1 cellular context compared by ENCODE assay signal in the genomic region with DNA sequence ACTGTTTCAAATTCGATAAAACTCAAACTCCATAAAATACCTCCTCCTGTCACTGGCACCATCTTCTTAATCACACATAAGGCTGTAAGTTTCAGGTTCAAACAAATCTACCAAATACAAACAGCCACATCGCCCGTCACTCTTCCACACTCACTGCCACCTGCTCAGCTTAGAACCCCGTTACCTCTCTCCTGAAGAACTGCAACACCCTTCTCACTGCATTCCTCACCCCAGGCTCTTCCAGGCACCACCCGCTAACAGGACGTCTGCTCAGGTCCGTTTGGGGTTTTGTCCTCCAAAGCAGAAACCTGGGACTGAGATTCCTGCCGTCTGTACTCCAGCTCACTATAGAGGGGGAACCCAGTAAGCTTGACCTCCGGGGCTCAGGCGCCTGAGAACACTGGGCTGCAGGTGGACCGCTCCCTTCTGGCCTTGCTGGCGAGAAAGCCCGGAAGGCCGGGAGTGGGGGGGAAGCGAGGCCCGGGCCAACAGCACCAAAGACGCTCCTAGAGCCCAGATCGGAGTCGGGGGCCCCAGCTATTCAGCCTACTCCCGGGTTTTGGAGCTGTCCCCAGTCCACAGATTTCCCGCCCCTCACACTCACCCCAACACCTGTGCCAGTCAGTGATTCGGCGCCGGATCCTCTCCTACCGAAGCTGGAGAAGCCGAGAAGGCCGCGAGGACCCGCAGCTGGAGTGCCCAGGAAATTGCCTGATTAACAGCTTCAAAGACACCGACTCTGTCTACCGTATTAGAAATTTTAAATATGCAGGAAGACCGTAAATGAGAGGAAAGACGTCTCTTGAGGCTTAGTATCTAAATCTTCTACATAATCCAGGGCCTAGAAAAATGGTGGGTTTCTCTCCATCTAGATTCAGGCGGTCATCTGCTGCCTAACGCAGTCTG.
TF ChIP-seq lines count a peak whose summit lies in the region.

TSS of gene AP3M1 (minus strand) at position 678 of the 906 bp plus-strand sequence. CDS start 12,449 bp downstream, outside the sequence.

TF ChIP-seq in GM23338, 12 proteins besides CTCF, POLR2A, EP300 and RAD21 (continued from another document):
- TF ChIP-seq, protein P1, sequence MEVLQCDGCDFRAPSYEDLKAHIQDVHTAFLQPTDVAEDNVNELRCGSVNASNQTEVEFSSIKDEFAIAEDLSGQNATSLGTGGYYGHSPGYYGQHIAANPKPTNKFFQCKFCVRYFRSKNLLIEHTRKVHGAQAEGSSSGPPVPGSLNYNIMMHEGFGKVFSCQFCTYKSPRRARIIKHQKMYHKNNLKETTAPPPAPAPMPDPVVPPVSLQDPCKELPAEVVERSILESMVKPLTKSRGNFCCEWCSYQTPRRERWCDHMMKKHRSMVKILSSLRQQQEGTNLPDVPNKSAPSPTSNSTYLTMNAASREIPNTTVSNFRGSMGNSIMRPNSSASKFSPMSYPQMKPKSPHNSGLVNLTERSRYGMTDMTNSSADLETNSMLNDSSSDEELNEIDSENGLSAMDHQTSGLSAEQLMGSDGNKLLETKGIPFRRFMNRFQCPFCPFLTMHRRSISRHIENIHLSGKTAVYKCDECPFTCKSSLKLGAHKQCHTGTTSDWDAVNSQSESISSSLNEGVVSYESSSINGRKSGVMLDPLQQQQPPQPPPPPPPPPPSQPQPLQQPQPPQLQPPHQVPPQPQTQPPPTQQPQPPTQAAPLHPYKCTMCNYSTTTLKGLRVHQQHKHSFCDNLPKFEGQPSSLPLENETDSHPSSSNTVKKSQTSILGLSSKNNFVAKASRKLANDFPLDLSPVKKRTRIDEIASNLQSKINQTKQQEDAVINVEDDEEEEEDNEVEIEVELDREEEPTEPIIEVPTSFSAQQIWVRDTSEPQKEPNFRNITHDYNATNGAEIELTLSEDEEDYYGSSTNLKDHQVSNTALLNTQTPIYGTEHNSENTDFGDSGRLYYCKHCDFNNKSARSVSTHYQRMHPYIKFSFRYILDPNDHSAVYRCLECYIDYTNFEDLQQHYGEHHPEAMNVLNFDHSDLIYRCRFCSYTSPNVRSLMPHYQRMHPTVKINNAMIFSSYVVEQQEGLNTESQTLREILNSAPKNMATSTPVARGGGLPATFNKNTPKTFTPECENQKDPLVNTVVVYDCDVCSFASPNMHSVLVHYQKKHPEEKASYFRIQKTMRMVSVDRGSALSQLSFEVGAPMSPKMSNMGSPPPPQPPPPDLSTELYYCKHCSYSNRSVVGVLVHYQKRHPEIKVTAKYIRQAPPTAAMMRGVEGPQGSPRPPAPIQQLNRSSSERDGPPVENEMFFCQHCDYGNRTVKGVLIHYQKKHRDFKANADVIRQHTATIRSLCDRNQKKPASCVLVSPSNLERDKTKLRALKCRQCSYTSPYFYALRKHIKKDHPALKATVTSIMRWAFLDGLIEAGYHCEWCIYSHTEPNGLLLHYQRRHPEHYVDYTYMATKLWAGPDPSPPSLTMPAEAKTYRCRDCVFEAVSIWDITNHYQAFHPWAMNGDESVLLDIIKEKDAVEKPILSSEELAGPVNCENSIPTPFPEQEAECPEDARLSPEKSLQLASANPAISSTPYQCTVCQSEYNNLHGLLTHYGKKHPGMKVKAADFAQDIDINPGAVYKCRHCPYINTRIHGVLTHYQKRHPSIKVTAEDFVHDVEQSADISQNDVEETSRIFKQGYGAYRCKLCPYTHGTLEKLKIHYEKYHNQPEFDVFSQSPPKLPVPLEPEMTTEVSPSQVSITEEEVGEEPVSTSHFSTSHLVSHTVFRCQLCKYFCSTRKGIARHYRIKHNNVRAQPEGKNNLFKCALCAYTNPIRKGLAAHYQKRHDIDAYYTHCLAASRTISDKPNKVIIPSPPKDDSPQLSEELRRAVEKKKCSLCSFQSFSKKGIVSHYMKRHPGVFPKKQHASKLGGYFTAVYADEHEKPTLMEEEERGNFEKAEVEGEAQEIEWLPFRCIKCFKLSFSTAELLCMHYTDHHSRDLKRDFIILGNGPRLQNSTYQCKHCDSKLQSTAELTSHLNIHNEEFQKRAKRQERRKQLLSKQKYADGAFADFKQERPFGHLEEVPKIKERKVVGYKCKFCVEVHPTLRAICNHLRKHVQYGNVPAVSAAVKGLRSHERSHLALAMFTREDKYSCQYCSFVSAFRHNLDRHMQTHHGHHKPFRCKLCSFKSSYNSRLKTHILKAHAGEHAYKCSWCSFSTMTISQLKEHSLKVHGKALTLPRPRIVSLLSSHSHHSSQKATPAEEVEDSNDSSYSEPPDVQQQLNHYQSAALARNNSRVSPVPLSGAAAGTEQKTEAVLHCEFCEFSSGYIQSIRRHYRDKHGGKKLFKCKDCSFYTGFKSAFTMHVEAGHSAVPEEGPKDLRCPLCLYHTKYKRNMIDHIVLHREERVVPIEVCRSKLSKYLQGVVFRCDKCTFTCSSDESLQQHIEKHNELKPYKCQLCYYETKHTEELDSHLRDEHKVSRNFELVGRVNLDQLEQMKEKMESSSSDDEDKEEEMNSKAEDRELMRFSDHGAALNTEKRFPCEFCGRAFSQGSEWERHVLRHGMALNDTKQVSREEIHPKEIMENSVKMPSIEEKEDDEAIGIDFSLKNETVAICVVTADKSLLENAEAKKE (CRISPR knock-in tag; IDR thresholded peaks at IDR 0.05): no peak
- TF ChIP-seq, protein P2, sequence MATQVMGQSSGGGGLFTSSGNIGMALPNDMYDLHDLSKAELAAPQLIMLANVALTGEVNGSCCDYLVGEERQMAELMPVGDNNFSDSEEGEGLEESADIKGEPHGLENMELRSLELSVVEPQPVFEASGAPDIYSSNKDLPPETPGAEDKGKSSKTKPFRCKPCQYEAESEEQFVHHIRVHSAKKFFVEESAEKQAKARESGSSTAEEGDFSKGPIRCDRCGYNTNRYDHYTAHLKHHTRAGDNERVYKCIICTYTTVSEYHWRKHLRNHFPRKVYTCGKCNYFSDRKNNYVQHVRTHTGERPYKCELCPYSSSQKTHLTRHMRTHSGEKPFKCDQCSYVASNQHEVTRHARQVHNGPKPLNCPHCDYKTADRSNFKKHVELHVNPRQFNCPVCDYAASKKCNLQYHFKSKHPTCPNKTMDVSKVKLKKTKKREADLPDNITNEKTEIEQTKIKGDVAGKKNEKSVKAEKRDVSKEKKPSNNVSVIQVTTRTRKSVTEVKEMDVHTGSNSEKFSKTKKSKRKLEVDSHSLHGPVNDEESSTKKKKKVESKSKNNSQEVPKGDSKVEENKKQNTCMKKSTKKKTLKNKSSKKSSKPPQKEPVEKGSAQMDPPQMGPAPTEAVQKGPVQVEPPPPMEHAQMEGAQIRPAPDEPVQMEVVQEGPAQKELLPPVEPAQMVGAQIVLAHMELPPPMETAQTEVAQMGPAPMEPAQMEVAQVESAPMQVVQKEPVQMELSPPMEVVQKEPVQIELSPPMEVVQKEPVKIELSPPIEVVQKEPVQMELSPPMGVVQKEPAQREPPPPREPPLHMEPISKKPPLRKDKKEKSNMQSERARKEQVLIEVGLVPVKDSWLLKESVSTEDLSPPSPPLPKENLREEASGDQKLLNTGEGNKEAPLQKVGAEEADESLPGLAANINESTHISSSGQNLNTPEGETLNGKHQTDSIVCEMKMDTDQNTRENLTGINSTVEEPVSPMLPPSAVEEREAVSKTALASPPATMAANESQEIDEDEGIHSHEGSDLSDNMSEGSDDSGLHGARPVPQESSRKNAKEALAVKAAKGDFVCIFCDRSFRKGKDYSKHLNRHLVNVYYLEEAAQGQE (IDR thresholded peaks at IDR 0.05; ENCODE audit: unreplicated experiment): no peak
- no peak for TF ChIP-seq EZH2phosphoT487 (IDR thresholded peaks at IDR 0.05; ENCODE audit: unreplicated experiment)
- no peak; the same call in 1 of the 2 replicates for TF ChIP-seq CREB1 (CRISPR knock-in tag; IDR thresholded peaks at IDR 0.05; ENCODE audit: low read depth)
- no peak for TF ChIP-seq ETS1 (IDR thresholded peaks at IDR 0.05)
- TF ChIP-seq NANOG (IDR thresholded peaks at IDR 0.05; ENCODE audit: borderline replicate concordance): no peak
- no peak for TF ChIP-seq JUNB (IDR thresholded peaks at IDR 0.05; ENCODE audit: unreplicated experiment)
